ENCODE assay signal across 8 cellular contexts in genomic region chr7:30159698-30160143, GRCh38. TPM values are rescaled to one million over a fixed set of nuclear protein-coding genes. Genes with fewer than 3 reads are reported as not detected.
A peak's percentile ranks its signal among the peaks of the same experiment; 100 is the strongest.
DNase-seq lines count a peak whose midpoint lies in the region; ATAC-seq, FAIRE-seq and TF ChIP-seq lines count a peak whose summit lies in the region.

No MANE protein-coding gene starts in this region.

- WGBS in small intestine, 3 donors = 36 to 44% (median 44%) methylated on average over 6 of the region's 6 CpGs
- WGBS in lower leg skin, 2 donors = 58 to 73% methylated on average over 6 of the region's 6 CpGs

- TF ChIP-seq POLR2A in H54 (IDR thresholded peaks at IDR 0.05; ENCODE audit: low read depth, low read length) = no peak
- TF ChIP-seq POLR2A in lower leg skin (IDR thresholded peaks at IDR 0.05) = no peak

- H3K4me3 ChIP-seq in fibroblast of lung (replicated peaks in 1 of 4; ENCODE audit: control extremely low read depth in 1 of 4, insufficient read depth in 1 of 4, low read depth in 3 of 4, low read length in 4 of 4) (no peak overlapping the region), small intestine (ENCODE audit: low read depth in 1 of 2, low read length in 2 of 2) (no peak overlapping the region), lower leg skin (ENCODE audit: low read depth, poor library complexity, severe bottlenecking) (no peak overlapping the region)

- FAIRE-seq in H54 (lab: Jason Lieb, UNC) (peak; percentile 48), small intestine (lab: Jason Lieb, UNC) (no peak)

- no peak overlapping the region for H2AFZ ChIP-seq in fibroblast of lung (ENCODE audit: low read length)

- no peak overlapping the region for H3K27ac ChIP-seq in fibroblast of lung (ENCODE audit: insufficient read depth, low read length)
- H3K27ac ChIP-seq in small intestine (ENCODE audit: low read depth in 1 of 2, low read length in 1 of 2) = no peak overlapping the region

- no peak overlapping the region for H3K4me2 ChIP-seq in fibroblast of lung (ENCODE audit: extremely low read depth, insufficient read depth, low read length)

- ATAC-seq in GM19023 (IDR thresholded peaks at IDR 0.05; ENCODE audit: unreplicated experiment) = no peak

- no peaks in the 10 kb centered on the region for H3K79me2 ChIP-seq in fibroblast of lung (ENCODE audit: control insufficient read depth, insufficient read depth, low read length)

- TF ChIP-seq CTCF in fibroblast of lung (conservative IDR thresholded peaks at IDR 0.05 in 1 of 2, IDR thresholded peaks at IDR 0.05 in 1 of 2; ENCODE audit: low read depth in 1 of 2, low read length in 2 of 2) (peak; percentile 14 to 32), lower leg skin (IDR thresholded peaks at IDR 0.05) (no peak)

- H3K9ac ChIP-seq in fibroblast of lung (ENCODE audit: insufficient read depth, low read length) = no peak overlapping the region

- peak; percentile 57 for DNase-seq in DMS153 (lab: John Stamatoyannopoulos, UW)
- DNase-seq in H54 (ENCODE audit: insufficient read length, low spot score) = peak; percentile 51
- DNase-seq in SIG-M5 (lab: John Stamatoyannopoulos, UW) = peak; percentile 92
- DNase-seq in fibroblast of lung (ENCODE audit: low read depth in 2 of 2) = peak; percentile 23 to 45
- peak; percentile 41 for DNase-seq in small intestine
- DNase-seq in lower leg skin (ENCODE audit: low spot score in 2 of 2) = no peak
- DNase-seq in stimulated activated CD4-positive, alpha-beta T cell treated with anti-CD3 and anti-CD28 coated beads, Interleukin-4, amount 100 ng/mL, for 4 hours = no peak

- H4K20me1 ChIP-seq in fibroblast of lung (ENCODE audit: control insufficient read depth, extremely low read depth, insufficient read depth, low read length) = no peaks in the 10 kb centered on the region

- H3K4me1 ChIP-seq in fibroblast of lung (ENCODE audit: control insufficient read depth, extremely low read depth, insufficient read depth, low read length) (no peaks in the 10 kb centered on the region), small intestine (ENCODE audit: control insufficient read depth in 2 of 2, insufficient read depth in 1 of 2, low read depth in 1 of 2, low read length in 1 of 2) (peaks cover 0 to 3% of the 10 kb centered on the region in 2 donors)

- H3K27me3 ChIP-seq in fibroblast of lung (ENCODE audit: control insufficient read depth, insufficient read depth, low read length) = no peaks in the 10 kb centered on the region
- no peaks in the 10 kb centered on the region for H3K27me3 ChIP-seq in small intestine (ENCODE audit: control insufficient read depth in 2 of 2, insufficient read depth in 2 of 2, low read length in 2 of 2)

- intact Hi-C loops in lower leg skin (cut with DNase I; ENCODE audit: low total_unique reads) = no loop called here

- H3K36me3 ChIP-seq in fibroblast of lung (ENCODE audit: control insufficient read depth, insufficient read depth, low read length) (peaks cover 1% of the 10 kb centered on the region), small intestine (ENCODE audit: control insufficient read depth in 2 of 2, insufficient read depth in 2 of 2, low read length in 2 of 2) (no peaks in the 10 kb centered on the region)

- no peaks in the 10 kb centered on the region for H3K9me3 ChIP-seq in fibroblast of lung (ENCODE audit: control insufficient read depth, insufficient read depth, low read depth, low read length)
- H3K9me3 ChIP-seq in small intestine (ENCODE audit: control insufficient read depth, low read depth) = no peaks in the 10 kb centered on the region

RNA-seq across cellular contexts. Expression of gene MTURN, which starts 24.9 kb away (rescaled TPM):
- total RNA-seq in fibroblast of lung (12.9 and 16.9 TPM in 2 replicates), lower leg skin (10 to 100 TPM; 36.9 to 59.7 (median 45.6) TPM)
- polyA plus RNA-seq in fibroblast of lung (6.8 and 7.1 TPM in 2 replicates), small intestine (10 to 100 TPM in 1 of 3 donors, 1 to 10 TPM in 2; 2.2 to 10.0 (median 4.1) TPM)
- polyA plus RNA-seq in fibroblast of lung (2012) = 6.6 and 8.9 TPM in 2 replicates
- polyA minus RNA-seq in fibroblast of lung (ENCODE audit: low replicate concordance) = 0.12 and 3.9 TPM in 2 replicates

Comparison
In these comparisons a context has a peak if more than half of its experiments do, and no peak if none do; other contexts are left out.
1. DNase-seq: peak in DMS153 (single experiment), H54 (single experiment), SIG-M5 (single experiment), fibroblast of lung (2 of 2) and small intestine (single experiment); none in lower leg skin (0 of 2) and stimulated activated CD4-positive, alpha-beta T cell treated with anti-CD3 and anti-CD28 coated beads, Interleukin-4, amount 100 ng/mL, for 4 hours (0 of 2).
2. CTCF ChIP-seq: peak in fibroblast of lung (2 of 2); none in lower leg skin (0 of 3).